ENCODE assay signal across 1 cellular context in genomic region chr4:55018978-55019377, GRCh38.
TF ChIP-seq lines count a peak whose summit lies in the region.

No MANE protein-coding gene starts in this region.

TF ChIP-seq in GM23338, 12 proteins besides CTCF, POLR2A, EP300 and RAD21:
- no peak for TF ChIP-seq STAT1 (IDR thresholded peaks at IDR 0.05; ENCODE audit: unreplicated experiment)
- TF ChIP-seq EZH2 (IDR thresholded peaks at IDR 0.05; ENCODE audit: low read depth, unreplicated experiment), result no peak
- TF ChIP-seq ZNF462 (CRISPR knock-in tag; IDR thresholded peaks at IDR 0.05), result no peak
- TF ChIP-seq CREB1 (CRISPR knock-in tag; IDR thresholded peaks at IDR 0.05; ENCODE audit: low read depth), result no peak
- TF ChIP-seq REST (IDR thresholded peaks at IDR 0.05; ENCODE audit: unreplicated experiment), result no peak
- TF ChIP-seq EZH2phosphoT487 (IDR thresholded peaks at IDR 0.05; ENCODE audit: unreplicated experiment), result no peak
- TF ChIP-seq ZNF331 (CRISPR knock-in tag; IDR thresholded peaks at IDR 0.05; ENCODE audit: low read depth), result no peak
- TF ChIP-seq JUNB (IDR thresholded peaks at IDR 0.05; ENCODE audit: unreplicated experiment), result no peak
- TF ChIP-seq POLR2AphosphoS5 (IDR thresholded peaks at IDR 0.05; ENCODE audit: low read depth), result no peak
- no peak for TF ChIP-seq NANOG (IDR thresholded peaks at IDR 0.05; ENCODE audit: borderline replicate concordance)
- no peak for TF ChIP-seq ZNF114 (CRISPR knock-in tag; IDR thresholded peaks at IDR 0.05)
TF ChIP-seq in GM23338: peak in this region for 0.
